23 cellular contexts compared by ENCODE assay signal in the genomic region with DNA sequence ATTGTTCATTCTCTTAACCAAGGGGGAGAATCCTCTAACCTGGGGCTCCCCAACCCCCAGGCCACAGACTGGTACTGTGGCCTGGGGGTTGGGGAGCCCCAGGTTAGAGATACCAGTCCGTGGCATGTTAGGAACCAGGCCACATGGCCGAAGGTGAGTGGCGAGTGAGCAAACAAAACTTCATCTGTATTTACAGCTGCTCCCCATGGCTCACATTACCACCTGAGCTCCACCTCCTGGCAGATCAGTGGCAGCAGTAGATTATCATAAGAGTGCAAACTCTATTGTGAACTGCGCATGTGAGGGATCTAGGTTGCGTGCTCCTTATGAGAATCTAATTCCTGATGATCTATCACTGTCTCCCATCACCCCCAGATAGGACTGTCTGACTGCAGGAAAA.
DNase-seq lines count a peak whose midpoint lies in the region; ATAC-seq, FAIRE-seq and TF ChIP-seq lines count a peak whose summit lies in the region.
"Had no signal": no experiment of that assay in that cellular context is flagged by ENCODE, and none has a peak within 500 bp of the region (broad histone marks: within the 10 kb centered on the region; RNA-seq: fewer than 3 reads in every experiment).

No MANE protein-coding gene starts in this region.

- peak; percentile 6 for TF ChIP-seq CTCF in bronchial epithelial cell (IDR thresholded peaks at IDR 0.05; ENCODE audit: insufficient read depth, low read length, severe bottlenecking)
- no peak for TF ChIP-seq CTCF in type B pancreatic cell (conservative IDR thresholded peaks at IDR 0.05)

- DNase-seq in NCI-H82 (lab: John Stamatoyannopoulos, UW), result peak; percentile 2
- DNase-seq in NCI-H82 treated with DMSO at 0.1 percent for 48 hours (lab: John Stamatoyannopoulos, UW; ENCODE audit: unreplicated experiment), result no peak
- peak; percentile 49 for DNase-seq in NCI-H510A treated with DMSO at 0.1 percent for 48 hours (lab: John Stamatoyannopoulos, UW)
- no peak for DNase-seq in bronchial epithelial cell (ENCODE audit: low read depth)
- DNase-seq in type B pancreatic cell (ENCODE audit: extremely low spot score, unreplicated experiment), result no peak
- no peak for DNase-seq in putamen (ENCODE audit: low spot score)
- DNase-seq in stimulated activated effector memory CD8-positive, alpha-beta T cell treated with anti-CD3 and anti-CD28 coated beads, Interleukin-12 subunit alpha, Interleukin-12 subunit beta, amount 100 ng/mL, for 72 hours (ENCODE audit: low spot score in 2 of 2), result no peak
- DNase-seq: ACHN; DND-41; NCI-H1105; NCI-H1436 treated with DMSO at 0.1 percent for 48 hours; NCI-H187 treated with DMSO at 0.1 percent for 48 hours; NCI-H446; NCI-H526 treated with DMSO at 0.1 percent for 48 hours; NK-92 treated with Interleukin-12 subunit alpha and Interleukin-12 subunit beta, amount 100 ng/mL, for 24 hours; Right ventricle myocardium superior; RPMI8226; T-helper 1 cell had no signal

- no peak overlapping the region for H3K4me3 ChIP-seq in bronchial epithelial cell (ENCODE audit: low read depth, low read length)

- H3K36me3 ChIP-seq in bronchial epithelial cell (ENCODE audit: control insufficient read depth, insufficient read depth, low read length), result no peaks in the 10 kb centered on the region

- H3K27ac Mint-ChIP-seq in type B pancreatic cell, result peak overlapping the region; percentile 88
- no peak overlapping the region for H3K27ac Mint-ChIP-seq in stimulated activated effector memory CD8-positive, alpha-beta T cell treated with anti-CD3 and anti-CD28 coated beads, Interleukin-12 subunit alpha, Interleukin-12 subunit beta, amount 100 ng/mL, for 72 hours

- no peaks in the 10 kb centered on the region for H3K27me3 Mint-ChIP-seq in type B pancreatic cell

- FAIRE-seq in bronchial epithelial cell (lab: Jason Lieb, UNC), result no peak
- FAIRE-seq: GM12892, GM19239, H1 had no signal

- ATAC-seq in stimulated activated effector memory CD8-positive, alpha-beta T cell treated with anti-CD3 and anti-CD28 coated beads, Interleukin-12 subunit alpha, Interleukin-12 subunit beta, amount 100 ng/mL, for 72 hours, result no peak
- ATAC-seq in HG03442 (IDR thresholded peaks at IDR 0.05; ENCODE audit: unreplicated experiment), result no peak
- ATAC-seq: HCT116 had no signal

- H3K4me3 Mint-ChIP-seq in type B pancreatic cell, result no peak overlapping the region
- H3K4me3 Mint-ChIP-seq in stimulated activated effector memory CD8-positive, alpha-beta T cell treated with anti-CD3 and anti-CD28 coated beads, Interleukin-12 subunit alpha, Interleukin-12 subunit beta, amount 100 ng/mL, for 72 hours, result no peak overlapping the region

- H3K9me3 Mint-ChIP-seq in type B pancreatic cell, result peaks cover 6% of the 10 kb centered on the region
- H3K9me3 Mint-ChIP-seq in stimulated activated effector memory CD8-positive, alpha-beta T cell treated with anti-CD3 and anti-CD28 coated beads, Interleukin-12 subunit alpha, Interleukin-12 subunit beta, amount 100 ng/mL, for 72 hours, result peaks cover 2% of the 10 kb centered on the region

- no peaks in the 10 kb centered on the region for H3K27me3 ChIP-seq in bronchial epithelial cell (ENCODE audit: control insufficient read depth, insufficient read depth, low read length)

- H3K36me3 Mint-ChIP-seq in type B pancreatic cell, result no peaks in the 10 kb centered on the region
- H3K36me3 Mint-ChIP-seq in stimulated activated effector memory CD8-positive, alpha-beta T cell treated with anti-CD3 and anti-CD28 coated beads, Interleukin-12 subunit alpha, Interleukin-12 subunit beta, amount 100 ng/mL, for 72 hours, result no peaks in the 10 kb centered on the region

- H3K4me1 Mint-ChIP-seq in type B pancreatic cell (ENCODE audit: unreplicated experiment), result peaks cover 5% of the 10 kb centered on the region
- no peaks in the 10 kb centered on the region for H3K4me1 Mint-ChIP-seq in stimulated activated effector memory CD8-positive, alpha-beta T cell treated with anti-CD3 and anti-CD28 coated beads, Interleukin-12 subunit alpha, Interleukin-12 subunit beta, amount 100 ng/mL, for 72 hours

Comparison
In these comparisons a context has a peak if more than half of its experiments do, and no peak if none do; other contexts are left out.
1. DNase-seq: peak in NCI-H82 (single experiment) and NCI-H510A treated with DMSO at 0.1 percent for 48 hours (single experiment); none in NCI-H82 treated with DMSO at 0.1 percent for 48 hours (single experiment), bronchial epithelial cell (single experiment), type B pancreatic cell (single experiment), putamen (single experiment) and stimulated activated effector memory CD8-positive, alpha-beta T cell treated with anti-CD3 and anti-CD28 coated beads, Interleukin-12 subunit alpha, Interleukin-12 subunit beta, amount 100 ng/mL, for 72 hours (0 of 2).